In genomic region chr1:89725016-89725380, GRCh38 we compare ENCODE assay signal across 8 cellular contexts.
DNase-seq lines count a peak whose midpoint lies in the region; ATAC-seq, FAIRE-seq and TF ChIP-seq lines count a peak whose summit lies in the region.

No MANE protein-coding gene starts in this region.

- H3K4me2 ChIP-seq in GM12878 (ENCODE audit: control insufficient read depth, insufficient read depth) (peak overlapping the region; percentile 31), mesenchymal stem cell (ENCODE audit: low read length, poor library complexity, severe bottlenecking) (no peak overlapping the region)

- no peak overlapping the region for H3K23ac ChIP-seq in mesenchymal stem cell (ENCODE audit: low read length in 2 of 2)

- intact Hi-C loops in GM12878 (cut with micrococcal nuclease; ENCODE audit: unreplicated experiment) (no loop called here), Calu3 (cut with micrococcal nuclease; ENCODE audit: unreplicated experiment) (no loop called here)

- CTCF ChIA-PET in GM12878 (lab: Yijun Ruan, JAX): interaction anchor here (0.8 to 2.2 kb wide), 4 partner anchors 30 to 57 kb away, joined by 3 to 4 read pairs (median 4); no protein-coding TSS in a partner anchor
- CTCF ChIA-PET in Calu3 (lab: Charles Lee): no interaction called here

- peak; percentile 2 for ATAC-seq in HG03135 (IDR thresholded peaks at IDR 0.05; ENCODE audit: unreplicated experiment)
- peak; percentile 3; the same call in 2 of the 3 replicates for ATAC-seq in GM12878
- no peak for ATAC-seq in GM21447 (IDR thresholded peaks at IDR 0.05; ENCODE audit: unreplicated experiment)

- H3K27me3 Mint-ChIP-seq in Calu3 (ENCODE audit: unreplicated experiment): peaks cover 21% of the 10 kb centered on the region

- peak overlapping the region; percentile 77 for H4K8ac ChIP-seq in mesenchymal stem cell (ENCODE audit: low read length)

- H3K36me3 ChIP-seq in GM12878 (ENCODE audit: control insufficient read depth in 2 of 2, insufficient read depth in 2 of 2, low read length in 1 of 2) (no peaks in the 10 kb centered on the region), mesenchymal stem cell (ENCODE audit: control insufficient read depth in 1 of 2, insufficient read depth in 2 of 2, low read depth in 1 of 2, low read length in 2 of 2) (no peaks in the 10 kb centered on the region)

- FAIRE-seq in GM12878 (lab: Jason Lieb, UNC): no peak

- no peaks in the 10 kb centered on the region for H4K20me1 ChIP-seq in GM12878 (ENCODE audit: control insufficient read depth, insufficient read depth)

- BruUV-seq in GM12878 (replicated peaks; lab: Mats Ljungman, UMichigan): no TSS peak
- BruUV-seq in Calu3 (replicated peaks; lab: Mats Ljungman, UMichigan): no TSS peak

- H3K18ac ChIP-seq in mesenchymal stem cell (ENCODE audit: low read depth in 1 of 2, low read length in 2 of 2): peak overlapping the region in 1 of 2 experiments; percentile 58

- H3K9ac ChIP-seq in GM12878 (ENCODE audit: control insufficient read depth, insufficient read depth, low read length): no peak overlapping the region
- peak overlapping the region; percentile 76 for H3K9ac ChIP-seq in mesenchymal stem cell (ENCODE audit: low read length)

- no peak overlapping the region for H2BK5ac ChIP-seq in mesenchymal stem cell (ENCODE audit: low read depth, low read length, poor library complexity, severe bottlenecking)

- no peaks in the 10 kb centered on the region for H3K4me1 Mint-ChIP-seq in Calu3 (ENCODE audit: low read depth, unreplicated experiment)

- no peak overlapping the region for H2AK5ac ChIP-seq in mesenchymal stem cell (ENCODE audit: low read length, severe bottlenecking)

- 85% methylated on average over 4 of the region's 4 CpGs for WGBS in GM12878 (ENCODE audit: insufficient coverage, insufficient replicate concordance, low lambda C conversion rate, missing lambda C conversion rate)
- 98% methylated on average over 2 of the region's 4 CpGs for WGBS in mesenchymal stem cell

- H3K79me2 ChIP-seq in GM12878 (ENCODE audit: control insufficient read depth, insufficient read depth, low read length): no peaks in the 10 kb centered on the region

- H3K27me3 ChIP-seq in GM12878 (replicated peaks in 1 of 2; ENCODE audit: control insufficient read depth in 2 of 2, insufficient read depth in 2 of 2, low read length in 1 of 2) (no peaks in the 10 kb centered on the region), mesenchymal stem cell (ENCODE audit: control insufficient read depth in 1 of 2, insufficient read depth in 1 of 2, low read length in 2 of 2) (no peaks in the 10 kb centered on the region)

- peak overlapping the region; percentile 12 for H2BK15ac ChIP-seq in mesenchymal stem cell (ENCODE audit: low read depth, poor library complexity, severe bottlenecking)

- DNase-seq in AG09319 (ENCODE audit: extremely low read depth, low read depth) (peak; percentile 67), GM12878 (ENCODE audit: low read depth, low spot score) (no peak), mesenchymal stem cell (peak; percentile 83), Calu3 (no peak), NCI-H2227 treated with DMSO at 0.1 percent for 48 hours (lab: John Stamatoyannopoulos, UW) (no peak), inferior parietal cortex (ENCODE audit: extremely low spot score) (no peak)

- TF ChIP-seq RAD21 in GM12878 (IDR thresholded peaks at IDR 0.05; ENCODE audit: insufficient read depth, low read depth, low read length): no peak

- H3K36me3 Mint-ChIP-seq in Calu3 (ENCODE audit: insufficient read depth, unreplicated experiment): no peaks in the 10 kb centered on the region

- no peaks in the 10 kb centered on the region for H3K79me1 ChIP-seq in mesenchymal stem cell (replicated peaks; ENCODE audit: low read length, poor library complexity, severe bottlenecking)

- H3K27ac Mint-ChIP-seq in Calu3 (ENCODE audit: unreplicated experiment): no peak overlapping the region

- TF ChIP-seq EP300 in GM12878 (IDR thresholded peaks at IDR 0.05; ENCODE audit: borderline replicate concordance in 1 of 2, control insufficient read depth in 1 of 2, low read depth in 2 of 2, low read length in 2 of 2): no peak

- no peak overlapping the region for H3K14ac ChIP-seq in mesenchymal stem cell (ENCODE audit: low read length in 2 of 2)

- H2AFZ ChIP-seq in GM12878 (ENCODE audit: control insufficient read depth, low read depth, low read length): no peak overlapping the region; the same call in 1 of the 2 replicates
- H2AFZ ChIP-seq in mesenchymal stem cell (ENCODE audit: low read depth, low read length): no peak overlapping the region

- no peaks in the 10 kb centered on the region for H3K9me3 Mint-ChIP-seq in Calu3 (ENCODE audit: low read depth, unreplicated experiment)

- H4K91ac ChIP-seq in mesenchymal stem cell (ENCODE audit: low read length): no peak overlapping the region

- POLR2A ChIA-PET in GM12878 (lab: Charles Lee): interaction anchor here (1.2 kb wide), 1 partner anchor 54 kb away, joined by 4 read pairs; no protein-coding TSS in a partner anchor

- RAD21 ChIA-PET in GM12878 (lab: Charles Lee; ENCODE audit: unreplicated experiment): interaction anchor here (1.0 to 2.0 kb wide), 3 partner anchors 38 to 56 kb away, joined by 4 to 6 read pairs (median 5); no protein-coding TSS in a partner anchor

- H3K4ac ChIP-seq in mesenchymal stem cell (ENCODE audit: low read depth in 1 of 2, low read length in 2 of 2): no peak overlapping the region

- H3K4me3 ChIP-seq in GM12878 (no peak overlapping the region), mesenchymal stem cell (ENCODE audit: insufficient read depth in 1 of 2, low read depth in 1 of 2, low read length in 2 of 2) (peak overlapping the region in 1 of 2 experiments; percentile 38)

- H3K4me3 Mint-ChIP-seq in Calu3 (ENCODE audit: low read depth, unreplicated experiment): no peak overlapping the region

- SMC1A ChIA-PET in GM12878 (lab: Charles Lee; ENCODE audit: uncharacterized antibody, unreplicated experiment): interaction anchor here (0.7 to 2.4 kb wide), 12 partner anchors 15 to 95 kb away, joined by 3 to 9 read pairs (median 3); no protein-coding TSS in a partner anchor

- peak overlapping the region; percentile 78 for H2BK120ac ChIP-seq in mesenchymal stem cell (ENCODE audit: low read depth, low read length)

- TF ChIP-seq POLR2A in GM12878 (IDR thresholded peaks at IDR 0.05; ENCODE audit: low read depth, low read length): no peak

- H3K27ac ChIP-seq in GM12878 (ENCODE audit: control insufficient read depth, insufficient read depth): no peak overlapping the region
- no peak overlapping the region for H3K27ac ChIP-seq in mesenchymal stem cell (ENCODE audit: low read length, poor library complexity, severe bottlenecking)

- H3K9me3 ChIP-seq in GM12878 (replicated peaks; ENCODE audit: control insufficient read depth, insufficient read depth, low read length) (no peaks in the 10 kb centered on the region), mesenchymal stem cell (ENCODE audit: control insufficient read depth, low read length) (no peaks in the 10 kb centered on the region)

- in situ Hi-C loops in GM12878 (cut with MboI): no loop called here

- peaks cover 24% of the 10 kb centered on the region for H3K4me1 ChIP-seq in GM12878 (ENCODE audit: control insufficient read depth, insufficient read depth, low read length)
- no peaks in the 10 kb centered on the region for H3K4me1 ChIP-seq in mesenchymal stem cell (ENCODE audit: control insufficient read depth, insufficient read depth, low read depth, low read length)

- TF ChIP-seq CTCF in AG09319 (IDR thresholded peaks at IDR 0.05; ENCODE audit: low read depth, low read length): no peak
- no peak for TF ChIP-seq CTCF in GM12878 (IDR thresholded peaks at IDR 0.05 in 2 of 3, conservative IDR thresholded peaks at IDR 0.05 in 1 of 3; ENCODE audit: control insufficient read depth in 2 of 3, extremely low read depth in 1 of 3, insufficient read depth in 1 of 3, low read depth in 3 of 3, low read length in 3 of 3)
- no peak for TF ChIP-seq CTCF in Calu3 (IDR thresholded peaks at IDR 0.05; ENCODE audit: unreplicated experiment)

- peak overlapping the region; percentile 16 to 82 for H2BK12ac ChIP-seq in mesenchymal stem cell (ENCODE audit: low read length in 2 of 2)

TF ChIP-seq in GM12878, 131 proteins besides CTCF, POLR2A, EP300 and RAD21:
- TF ChIP-seq JUNB (IDR thresholded peaks at IDR 0.05) (no peak), POU2F2 (IDR thresholded peaks at IDR 0.05; ENCODE audit: borderline replicate concordance, low read depth, low read length) (no peak), ATF2 (IDR thresholded peaks at IDR 0.05; ENCODE audit: low read length) (no peak), MAX (IDR thresholded peaks at IDR 0.05; ENCODE audit: low read depth, low read length) (no peak), RFX5 (IDR thresholded peaks at IDR 0.05; ENCODE audit: low read depth, low read length) (no peak), TCF3 (IDR thresholded peaks at IDR 0.05; ENCODE audit: borderline replicate concordance, insufficient read depth, low read depth, low read length) (no peak)

Comparison
In these comparisons a context has a peak if more than half of its experiments do, and no peak if none do; other contexts are left out.
1. DNase-seq: peak in AG09319 (single experiment) and mesenchymal stem cell (single experiment); none in GM12878 (single experiment), Calu3 (single experiment), NCI-H2227 treated with DMSO at 0.1 percent for 48 hours (single experiment) and inferior parietal cortex (single experiment).